Comparison of ENCODE assay signal across 1 cellular context in the genomic region with DNA sequence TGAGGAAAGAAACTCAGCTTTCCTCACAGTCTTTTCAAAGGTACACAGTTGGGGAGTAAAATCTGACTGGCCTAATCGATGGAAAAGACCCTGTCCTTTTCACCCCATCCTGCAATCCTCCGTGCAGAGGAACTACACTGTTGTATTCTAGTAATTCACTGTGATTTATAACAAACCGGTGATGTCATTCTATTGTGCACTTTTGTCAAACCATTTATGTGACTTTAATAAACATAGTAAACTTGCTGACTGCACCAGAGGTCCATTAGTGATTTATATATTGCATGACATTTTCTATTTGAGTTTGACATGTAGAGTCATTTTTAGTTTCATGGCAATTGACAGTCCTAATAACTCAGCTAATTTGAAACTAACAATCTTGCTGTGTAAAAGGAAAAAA.
TF ChIP-seq lines count a peak whose summit lies in the region.

No MANE protein-coding gene starts in this region.

TF ChIP-seq in GM23338, 12 proteins besides CTCF, POLR2A, EP300 and RAD21:
- TF ChIP-seq, protein P1, sequence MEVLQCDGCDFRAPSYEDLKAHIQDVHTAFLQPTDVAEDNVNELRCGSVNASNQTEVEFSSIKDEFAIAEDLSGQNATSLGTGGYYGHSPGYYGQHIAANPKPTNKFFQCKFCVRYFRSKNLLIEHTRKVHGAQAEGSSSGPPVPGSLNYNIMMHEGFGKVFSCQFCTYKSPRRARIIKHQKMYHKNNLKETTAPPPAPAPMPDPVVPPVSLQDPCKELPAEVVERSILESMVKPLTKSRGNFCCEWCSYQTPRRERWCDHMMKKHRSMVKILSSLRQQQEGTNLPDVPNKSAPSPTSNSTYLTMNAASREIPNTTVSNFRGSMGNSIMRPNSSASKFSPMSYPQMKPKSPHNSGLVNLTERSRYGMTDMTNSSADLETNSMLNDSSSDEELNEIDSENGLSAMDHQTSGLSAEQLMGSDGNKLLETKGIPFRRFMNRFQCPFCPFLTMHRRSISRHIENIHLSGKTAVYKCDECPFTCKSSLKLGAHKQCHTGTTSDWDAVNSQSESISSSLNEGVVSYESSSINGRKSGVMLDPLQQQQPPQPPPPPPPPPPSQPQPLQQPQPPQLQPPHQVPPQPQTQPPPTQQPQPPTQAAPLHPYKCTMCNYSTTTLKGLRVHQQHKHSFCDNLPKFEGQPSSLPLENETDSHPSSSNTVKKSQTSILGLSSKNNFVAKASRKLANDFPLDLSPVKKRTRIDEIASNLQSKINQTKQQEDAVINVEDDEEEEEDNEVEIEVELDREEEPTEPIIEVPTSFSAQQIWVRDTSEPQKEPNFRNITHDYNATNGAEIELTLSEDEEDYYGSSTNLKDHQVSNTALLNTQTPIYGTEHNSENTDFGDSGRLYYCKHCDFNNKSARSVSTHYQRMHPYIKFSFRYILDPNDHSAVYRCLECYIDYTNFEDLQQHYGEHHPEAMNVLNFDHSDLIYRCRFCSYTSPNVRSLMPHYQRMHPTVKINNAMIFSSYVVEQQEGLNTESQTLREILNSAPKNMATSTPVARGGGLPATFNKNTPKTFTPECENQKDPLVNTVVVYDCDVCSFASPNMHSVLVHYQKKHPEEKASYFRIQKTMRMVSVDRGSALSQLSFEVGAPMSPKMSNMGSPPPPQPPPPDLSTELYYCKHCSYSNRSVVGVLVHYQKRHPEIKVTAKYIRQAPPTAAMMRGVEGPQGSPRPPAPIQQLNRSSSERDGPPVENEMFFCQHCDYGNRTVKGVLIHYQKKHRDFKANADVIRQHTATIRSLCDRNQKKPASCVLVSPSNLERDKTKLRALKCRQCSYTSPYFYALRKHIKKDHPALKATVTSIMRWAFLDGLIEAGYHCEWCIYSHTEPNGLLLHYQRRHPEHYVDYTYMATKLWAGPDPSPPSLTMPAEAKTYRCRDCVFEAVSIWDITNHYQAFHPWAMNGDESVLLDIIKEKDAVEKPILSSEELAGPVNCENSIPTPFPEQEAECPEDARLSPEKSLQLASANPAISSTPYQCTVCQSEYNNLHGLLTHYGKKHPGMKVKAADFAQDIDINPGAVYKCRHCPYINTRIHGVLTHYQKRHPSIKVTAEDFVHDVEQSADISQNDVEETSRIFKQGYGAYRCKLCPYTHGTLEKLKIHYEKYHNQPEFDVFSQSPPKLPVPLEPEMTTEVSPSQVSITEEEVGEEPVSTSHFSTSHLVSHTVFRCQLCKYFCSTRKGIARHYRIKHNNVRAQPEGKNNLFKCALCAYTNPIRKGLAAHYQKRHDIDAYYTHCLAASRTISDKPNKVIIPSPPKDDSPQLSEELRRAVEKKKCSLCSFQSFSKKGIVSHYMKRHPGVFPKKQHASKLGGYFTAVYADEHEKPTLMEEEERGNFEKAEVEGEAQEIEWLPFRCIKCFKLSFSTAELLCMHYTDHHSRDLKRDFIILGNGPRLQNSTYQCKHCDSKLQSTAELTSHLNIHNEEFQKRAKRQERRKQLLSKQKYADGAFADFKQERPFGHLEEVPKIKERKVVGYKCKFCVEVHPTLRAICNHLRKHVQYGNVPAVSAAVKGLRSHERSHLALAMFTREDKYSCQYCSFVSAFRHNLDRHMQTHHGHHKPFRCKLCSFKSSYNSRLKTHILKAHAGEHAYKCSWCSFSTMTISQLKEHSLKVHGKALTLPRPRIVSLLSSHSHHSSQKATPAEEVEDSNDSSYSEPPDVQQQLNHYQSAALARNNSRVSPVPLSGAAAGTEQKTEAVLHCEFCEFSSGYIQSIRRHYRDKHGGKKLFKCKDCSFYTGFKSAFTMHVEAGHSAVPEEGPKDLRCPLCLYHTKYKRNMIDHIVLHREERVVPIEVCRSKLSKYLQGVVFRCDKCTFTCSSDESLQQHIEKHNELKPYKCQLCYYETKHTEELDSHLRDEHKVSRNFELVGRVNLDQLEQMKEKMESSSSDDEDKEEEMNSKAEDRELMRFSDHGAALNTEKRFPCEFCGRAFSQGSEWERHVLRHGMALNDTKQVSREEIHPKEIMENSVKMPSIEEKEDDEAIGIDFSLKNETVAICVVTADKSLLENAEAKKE (CRISPR knock-in tag; IDR thresholded peaks at IDR 0.05) = no peak
- TF ChIP-seq ZNF114 (CRISPR knock-in tag; IDR thresholded peaks at IDR 0.05) = no peak
- TF ChIP-seq EZH2 (IDR thresholded peaks at IDR 0.05; ENCODE audit: low read depth, unreplicated experiment) = no peak
- no peak for TF ChIP-seq ZNF331 (CRISPR knock-in tag; IDR thresholded peaks at IDR 0.05; ENCODE audit: low read depth)
